1 cellular context compared by ENCODE assay signal in the genomic region with DNA sequence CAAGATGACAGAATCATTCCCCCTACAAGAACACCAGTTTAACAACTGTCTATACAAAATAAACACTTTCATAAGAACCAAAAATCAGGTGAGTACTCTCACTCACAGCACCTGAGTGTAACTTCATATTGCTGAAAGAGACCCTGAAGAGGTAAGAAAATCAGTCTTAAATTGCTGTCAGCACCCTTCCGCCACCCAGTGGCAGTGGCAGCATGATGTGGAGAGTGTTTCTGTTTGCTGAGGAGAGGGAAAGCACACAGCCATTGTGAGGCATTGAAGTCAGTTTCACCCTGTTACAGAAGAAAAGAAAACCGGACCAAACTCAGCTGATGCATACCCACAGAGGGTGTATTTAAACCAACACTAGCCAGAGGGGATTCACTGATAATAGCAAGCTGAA.
TF ChIP-seq lines count a peak whose summit lies in the region.

No MANE protein-coding gene starts in this region.

TF ChIP-seq in GM23338, 12 proteins besides CTCF, POLR2A, EP300 and RAD21:
- TF ChIP-seq, protein P1, sequence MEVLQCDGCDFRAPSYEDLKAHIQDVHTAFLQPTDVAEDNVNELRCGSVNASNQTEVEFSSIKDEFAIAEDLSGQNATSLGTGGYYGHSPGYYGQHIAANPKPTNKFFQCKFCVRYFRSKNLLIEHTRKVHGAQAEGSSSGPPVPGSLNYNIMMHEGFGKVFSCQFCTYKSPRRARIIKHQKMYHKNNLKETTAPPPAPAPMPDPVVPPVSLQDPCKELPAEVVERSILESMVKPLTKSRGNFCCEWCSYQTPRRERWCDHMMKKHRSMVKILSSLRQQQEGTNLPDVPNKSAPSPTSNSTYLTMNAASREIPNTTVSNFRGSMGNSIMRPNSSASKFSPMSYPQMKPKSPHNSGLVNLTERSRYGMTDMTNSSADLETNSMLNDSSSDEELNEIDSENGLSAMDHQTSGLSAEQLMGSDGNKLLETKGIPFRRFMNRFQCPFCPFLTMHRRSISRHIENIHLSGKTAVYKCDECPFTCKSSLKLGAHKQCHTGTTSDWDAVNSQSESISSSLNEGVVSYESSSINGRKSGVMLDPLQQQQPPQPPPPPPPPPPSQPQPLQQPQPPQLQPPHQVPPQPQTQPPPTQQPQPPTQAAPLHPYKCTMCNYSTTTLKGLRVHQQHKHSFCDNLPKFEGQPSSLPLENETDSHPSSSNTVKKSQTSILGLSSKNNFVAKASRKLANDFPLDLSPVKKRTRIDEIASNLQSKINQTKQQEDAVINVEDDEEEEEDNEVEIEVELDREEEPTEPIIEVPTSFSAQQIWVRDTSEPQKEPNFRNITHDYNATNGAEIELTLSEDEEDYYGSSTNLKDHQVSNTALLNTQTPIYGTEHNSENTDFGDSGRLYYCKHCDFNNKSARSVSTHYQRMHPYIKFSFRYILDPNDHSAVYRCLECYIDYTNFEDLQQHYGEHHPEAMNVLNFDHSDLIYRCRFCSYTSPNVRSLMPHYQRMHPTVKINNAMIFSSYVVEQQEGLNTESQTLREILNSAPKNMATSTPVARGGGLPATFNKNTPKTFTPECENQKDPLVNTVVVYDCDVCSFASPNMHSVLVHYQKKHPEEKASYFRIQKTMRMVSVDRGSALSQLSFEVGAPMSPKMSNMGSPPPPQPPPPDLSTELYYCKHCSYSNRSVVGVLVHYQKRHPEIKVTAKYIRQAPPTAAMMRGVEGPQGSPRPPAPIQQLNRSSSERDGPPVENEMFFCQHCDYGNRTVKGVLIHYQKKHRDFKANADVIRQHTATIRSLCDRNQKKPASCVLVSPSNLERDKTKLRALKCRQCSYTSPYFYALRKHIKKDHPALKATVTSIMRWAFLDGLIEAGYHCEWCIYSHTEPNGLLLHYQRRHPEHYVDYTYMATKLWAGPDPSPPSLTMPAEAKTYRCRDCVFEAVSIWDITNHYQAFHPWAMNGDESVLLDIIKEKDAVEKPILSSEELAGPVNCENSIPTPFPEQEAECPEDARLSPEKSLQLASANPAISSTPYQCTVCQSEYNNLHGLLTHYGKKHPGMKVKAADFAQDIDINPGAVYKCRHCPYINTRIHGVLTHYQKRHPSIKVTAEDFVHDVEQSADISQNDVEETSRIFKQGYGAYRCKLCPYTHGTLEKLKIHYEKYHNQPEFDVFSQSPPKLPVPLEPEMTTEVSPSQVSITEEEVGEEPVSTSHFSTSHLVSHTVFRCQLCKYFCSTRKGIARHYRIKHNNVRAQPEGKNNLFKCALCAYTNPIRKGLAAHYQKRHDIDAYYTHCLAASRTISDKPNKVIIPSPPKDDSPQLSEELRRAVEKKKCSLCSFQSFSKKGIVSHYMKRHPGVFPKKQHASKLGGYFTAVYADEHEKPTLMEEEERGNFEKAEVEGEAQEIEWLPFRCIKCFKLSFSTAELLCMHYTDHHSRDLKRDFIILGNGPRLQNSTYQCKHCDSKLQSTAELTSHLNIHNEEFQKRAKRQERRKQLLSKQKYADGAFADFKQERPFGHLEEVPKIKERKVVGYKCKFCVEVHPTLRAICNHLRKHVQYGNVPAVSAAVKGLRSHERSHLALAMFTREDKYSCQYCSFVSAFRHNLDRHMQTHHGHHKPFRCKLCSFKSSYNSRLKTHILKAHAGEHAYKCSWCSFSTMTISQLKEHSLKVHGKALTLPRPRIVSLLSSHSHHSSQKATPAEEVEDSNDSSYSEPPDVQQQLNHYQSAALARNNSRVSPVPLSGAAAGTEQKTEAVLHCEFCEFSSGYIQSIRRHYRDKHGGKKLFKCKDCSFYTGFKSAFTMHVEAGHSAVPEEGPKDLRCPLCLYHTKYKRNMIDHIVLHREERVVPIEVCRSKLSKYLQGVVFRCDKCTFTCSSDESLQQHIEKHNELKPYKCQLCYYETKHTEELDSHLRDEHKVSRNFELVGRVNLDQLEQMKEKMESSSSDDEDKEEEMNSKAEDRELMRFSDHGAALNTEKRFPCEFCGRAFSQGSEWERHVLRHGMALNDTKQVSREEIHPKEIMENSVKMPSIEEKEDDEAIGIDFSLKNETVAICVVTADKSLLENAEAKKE (CRISPR knock-in tag; IDR thresholded peaks at IDR 0.05), result no peak
- TF ChIP-seq JUNB (IDR thresholded peaks at IDR 0.05; ENCODE audit: unreplicated experiment), result no peak
- TF ChIP-seq POLR2AphosphoS5 (IDR thresholded peaks at IDR 0.05; ENCODE audit: low read depth), result no peak
- no peak for TF ChIP-seq EZH2phosphoT487 (IDR thresholded peaks at IDR 0.05; ENCODE audit: unreplicated experiment)
- TF ChIP-seq ZNF331 (CRISPR knock-in tag; IDR thresholded peaks at IDR 0.05; ENCODE audit: low read depth), result no peak
- TF ChIP-seq REST (IDR thresholded peaks at IDR 0.05; ENCODE audit: unreplicated experiment), result no peak
- TF ChIP-seq CREB1 (CRISPR knock-in tag; IDR thresholded peaks at IDR 0.05; ENCODE audit: low read depth), result no peak
- no peak for TF ChIP-seq EZH2 (IDR thresholded peaks at IDR 0.05; ENCODE audit: low read depth, unreplicated experiment)
- TF ChIP-seq STAT1 (IDR thresholded peaks at IDR 0.05; ENCODE audit: unreplicated experiment), result no peak
- no peak for TF ChIP-seq NANOG (IDR thresholded peaks at IDR 0.05; ENCODE audit: borderline replicate concordance)
TF ChIP-seq in GM23338: peak in this region for 0.
